ENCODE assay signal across 2 cellular contexts in the genomic region with DNA sequence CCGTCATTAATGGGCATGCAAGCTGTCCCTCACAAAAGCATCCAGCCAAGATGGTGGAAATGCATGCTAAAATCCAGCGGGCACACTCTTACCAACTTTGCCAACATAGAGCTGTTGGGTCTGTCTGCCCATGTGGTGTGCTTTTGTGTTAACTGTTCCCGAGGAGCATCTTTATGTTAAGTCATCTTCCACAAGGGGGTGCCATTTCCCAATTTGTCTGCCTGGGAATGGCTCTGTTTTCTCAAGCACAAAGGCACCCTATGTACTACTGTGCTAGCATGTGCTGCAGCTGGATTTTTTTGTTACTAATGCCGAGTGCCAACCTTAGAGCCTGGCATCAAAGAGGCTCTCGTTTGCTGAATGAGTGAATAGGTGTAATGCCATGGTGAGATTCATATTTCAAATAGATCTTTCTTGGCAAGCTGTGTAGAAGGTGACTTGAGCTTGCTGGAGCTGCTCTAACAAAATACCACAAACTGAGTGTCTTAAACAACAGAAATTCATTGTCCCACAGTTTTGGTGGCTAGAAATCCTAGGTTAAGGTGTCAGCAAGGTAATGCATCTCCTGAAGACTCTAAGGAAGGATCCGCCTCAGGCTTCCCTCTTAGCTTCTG.
A peak's percentile ranks its signal among the peaks of the same experiment; 100 is the strongest.
TF ChIP-seq lines count a peak whose summit lies in the region.

No MANE protein-coding gene starts in this region.

TF ChIP-seq in GM23338, 12 proteins besides CTCF, POLR2A, EP300 and RAD21 (continues in another document):
- no peak for TF ChIP-seq STAT1 (IDR thresholded peaks at IDR 0.05; ENCODE audit: unreplicated experiment)
- TF ChIP-seq EZH2phosphoT487 (IDR thresholded peaks at IDR 0.05; ENCODE audit: unreplicated experiment), result no peak
- TF ChIP-seq ZNF462 (CRISPR knock-in tag; IDR thresholded peaks at IDR 0.05), result no peak
- no peak for TF ChIP-seq JUNB (IDR thresholded peaks at IDR 0.05; ENCODE audit: unreplicated experiment)
- no peak for TF ChIP-seq ETS1 (IDR thresholded peaks at IDR 0.05)
- TF ChIP-seq ZNF114 (CRISPR knock-in tag; IDR thresholded peaks at IDR 0.05), result no peak
- no peak for TF ChIP-seq POLR2AphosphoS5 (IDR thresholded peaks at IDR 0.05; ENCODE audit: low read depth)
- TF ChIP-seq EZH2 (IDR thresholded peaks at IDR 0.05; ENCODE audit: low read depth, unreplicated experiment), result no peak
- TF ChIP-seq REST (IDR thresholded peaks at IDR 0.05; ENCODE audit: unreplicated experiment), result no peak

TF ChIP-seq in IMR-90, 13 proteins besides CTCF, POLR2A, EP300 and RAD21:
- TF ChIP-seq SMC3 (IDR thresholded peaks at IDR 0.05; ENCODE audit: low read depth, low read length), result peak; percentile 69
- TF ChIP-seq BHLHE40 (IDR thresholded peaks at IDR 0.05; ENCODE audit: low read depth, low read length), result no peak
TF ChIP-seq in IMR-90: peak in this region for 1.
